1 cellular context compared by ENCODE assay signal in the genomic region with DNA sequence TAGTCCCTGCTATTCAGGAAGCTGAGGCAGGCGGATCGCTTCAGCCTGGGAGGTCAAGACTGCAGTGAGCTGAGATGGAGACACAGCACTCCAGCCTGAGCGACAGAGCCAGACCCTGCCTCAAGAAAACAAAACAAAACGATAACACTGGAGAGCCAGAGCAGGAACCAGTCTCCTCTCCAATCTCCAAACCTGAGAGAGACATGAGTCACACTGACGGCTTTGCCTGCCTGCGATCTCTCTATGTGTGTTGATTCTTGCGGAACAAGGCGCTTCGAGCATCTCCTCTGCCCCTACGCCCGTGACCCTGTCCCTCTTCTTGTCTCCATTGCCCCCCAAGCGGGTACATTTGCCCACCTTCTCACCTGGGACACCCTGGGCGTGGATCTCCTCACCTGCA.
TF ChIP-seq lines count a peak whose summit lies in the region.

No MANE protein-coding gene starts in this region.

TF ChIP-seq in H1, 55 proteins besides CTCF, POLR2A, EP300 and RAD21:
- TF ChIP-seq HDAC6 (IDR thresholded peaks at IDR 0.05; ENCODE audit: low read depth, low read length): no peak
- TF ChIP-seq, protein P1, sequence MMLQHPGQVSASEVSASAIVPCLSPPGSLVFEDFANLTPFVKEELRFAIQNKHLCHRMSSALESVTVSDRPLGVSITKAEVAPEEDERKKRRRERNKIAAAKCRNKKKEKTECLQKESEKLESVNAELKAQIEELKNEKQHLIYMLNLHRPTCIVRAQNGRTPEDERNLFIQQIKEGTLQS (IDR thresholded peaks at IDR 0.05; ENCODE audit: insufficient read depth, low read depth, low read length): no peak
- TF ChIP-seq ZNF274 (IDR thresholded peaks at IDR 0.05; ENCODE audit: borderline replicate concordance, extremely low read depth, low read length): no peak
- TF ChIP-seq RBBP5 (IDR thresholded peaks at IDR 0.05; ENCODE audit: borderline replicate concordance, low read depth, low read length): no peak
- no peak for TF ChIP-seq TCF12 (IDR thresholded peaks at IDR 0.05; ENCODE audit: low read depth, low read length)
- no peak for TF ChIP-seq KDM4A (IDR thresholded peaks at IDR 0.05; ENCODE audit: low read depth, low read length, severe bottlenecking)
